1 cellular context compared by ENCODE assay signal in the genomic region with DNA sequence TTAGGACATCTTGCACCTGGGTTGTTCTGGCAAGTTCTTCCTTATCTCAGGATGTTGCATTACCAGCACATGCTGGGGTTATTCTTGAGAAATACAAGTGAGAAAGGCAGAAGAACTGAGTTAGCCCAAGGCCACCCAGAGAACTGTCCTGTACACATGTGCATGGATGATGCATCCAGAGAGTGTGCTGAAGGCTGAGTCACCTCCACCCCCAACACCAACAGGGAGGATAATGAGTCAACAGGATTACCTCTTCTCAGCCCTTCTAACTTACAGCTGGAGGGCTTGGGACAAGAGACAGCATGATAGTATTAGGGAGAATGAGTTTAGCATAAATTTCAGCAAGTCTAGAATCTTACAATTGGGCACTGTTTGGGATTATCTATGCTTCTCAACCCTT.
A peak's percentile ranks its signal among the peaks of the same experiment; 100 is the strongest.
TF ChIP-seq lines count a peak whose summit lies in the region.

No MANE protein-coding gene starts in this region.

TF ChIP-seq in HEK293, 187 proteins besides CTCF, POLR2A, EP300 and RAD21 (continued from another document and continues in another):
- TF ChIP-seq REST (tag by site-specific recombination; IDR thresholded peaks at IDR 0.05) (0 out of 2 replicates have a peak, but pooled peaks have one; percentile 14), ZNF791 (tag by site-specific recombination; IDR thresholded peaks at IDR 0.05) (no peak), ZBTB20 (tag by site-specific recombination; IDR thresholded peaks at IDR 0.05) (no peak), OSR2 (tag by site-specific recombination; IDR thresholded peaks at IDR 0.05) (no peak), SP7 (tag by site-specific recombination; IDR thresholded peaks at IDR 0.05) (peak; percentile 32; the same call in 1 of the 2 replicates), KLF9 (tag by site-specific recombination; IDR thresholded peaks at IDR 0.05; ENCODE audit: low read depth) (no peak), TRIM28 (IDR thresholded peaks at IDR 0.05; ENCODE audit: borderline replicate concordance, low read length) (no peak), ZNF747 (tag by site-specific recombination; IDR thresholded peaks at IDR 0.05) (no peak), ZFP41 (tag by site-specific recombination; IDR thresholded peaks at IDR 0.05; ENCODE audit: borderline replicate concordance) (no peak), ZNF596 (tag by site-specific recombination; IDR thresholded peaks at IDR 0.05) (no peak), ZNF223 (tag by site-specific recombination; IDR thresholded peaks at IDR 0.05) (no peak), BCL11B (tag by site-specific recombination; IDR thresholded peaks at IDR 0.05; ENCODE audit: low read depth) (no peak), SCRT2 (tag by site-specific recombination; IDR thresholded peaks at IDR 0.05) (peak; percentile 49; the same call in 1 of the 2 replicates), ZNF785 (tag by site-specific recombination; IDR thresholded peaks at IDR 0.05) (no peak), GFI1B (tag by site-specific recombination; IDR thresholded peaks at IDR 0.05) (no peak), ZNF174 (tag by site-specific recombination; IDR thresholded peaks at IDR 0.05) (no peak), ZFP3 (tag by site-specific recombination; IDR thresholded peaks at IDR 0.05; ENCODE audit: low read depth) (no peak), ZFHX2 (tag by site-specific recombination; conservative IDR thresholded peaks at IDR 0.05) (peak; percentile 16; the same call in 1 of the 2 replicates), ZNF610 (tag by site-specific recombination; IDR thresholded peaks at IDR 0.05; ENCODE audit: borderline replicate concordance) (no peak), ZBTB21 (tag by site-specific recombination; IDR thresholded peaks at IDR 0.05) (no peak), ZNF121 (tag by site-specific recombination; IDR thresholded peaks at IDR 0.05) (no peak), ZNF629 (tag by site-specific recombination; IDR thresholded peaks at IDR 0.05) (peak; percentile 54; the same call in 1 of the 2 replicates), ZNF501 (tag by site-specific recombination; IDR thresholded peaks at IDR 0.05) (no peak), ZFP37 (tag by site-specific recombination; IDR thresholded peaks at IDR 0.05) (0 out of 2 replicates have a peak, but pooled peaks have one; percentile 42), ZBTB17 (tag by site-specific recombination; IDR thresholded peaks at IDR 0.05) (no peak), ZNF184 (tag by site-specific recombination; IDR thresholded peaks at IDR 0.05) (peak; percentile 26; the same call in 1 of the 2 replicates), ZNF626 (tag by site-specific recombination; IDR thresholded peaks at IDR 0.05) (no peak), EGR2 (tag by site-specific recombination; IDR thresholded peaks at IDR 0.05; ENCODE audit: low read depth) (no peak), ZNF776 (tag by site-specific recombination; IDR thresholded peaks at IDR 0.05; ENCODE audit: borderline replicate concordance) (no peak), ZNF324 (tag by site-specific recombination; IDR thresholded peaks at IDR 0.05) (no peak), ZNF26 (tag by site-specific recombination; IDR thresholded peaks at IDR 0.05) (no peak)
- TF ChIP-seq, protein P1, sequence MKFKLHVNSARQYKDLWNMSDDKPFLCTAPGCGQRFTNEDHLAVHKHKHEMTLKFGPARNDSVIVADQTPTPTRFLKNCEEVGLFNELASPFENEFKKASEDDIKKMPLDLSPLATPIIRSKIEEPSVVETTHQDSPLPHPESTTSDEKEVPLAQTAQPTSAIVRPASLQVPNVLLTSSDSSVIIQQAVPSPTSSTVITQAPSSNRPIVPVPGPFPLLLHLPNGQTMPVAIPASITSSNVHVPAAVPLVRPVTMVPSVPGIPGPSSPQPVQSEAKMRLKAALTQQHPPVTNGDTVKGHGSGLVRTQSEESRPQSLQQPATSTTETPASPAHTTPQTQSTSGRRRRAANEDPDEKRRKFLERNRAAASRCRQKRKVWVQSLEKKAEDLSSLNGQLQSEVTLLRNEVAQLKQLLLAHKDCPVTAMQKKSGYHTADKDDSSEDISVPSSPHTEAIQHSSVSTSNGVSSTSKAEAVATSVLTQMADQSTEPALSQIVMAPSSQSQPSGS (tag by site-specific recombination; IDR thresholded peaks at IDR 0.05; ENCODE audit: low read depth) = no peak
- TF ChIP-seq, protein P2, sequence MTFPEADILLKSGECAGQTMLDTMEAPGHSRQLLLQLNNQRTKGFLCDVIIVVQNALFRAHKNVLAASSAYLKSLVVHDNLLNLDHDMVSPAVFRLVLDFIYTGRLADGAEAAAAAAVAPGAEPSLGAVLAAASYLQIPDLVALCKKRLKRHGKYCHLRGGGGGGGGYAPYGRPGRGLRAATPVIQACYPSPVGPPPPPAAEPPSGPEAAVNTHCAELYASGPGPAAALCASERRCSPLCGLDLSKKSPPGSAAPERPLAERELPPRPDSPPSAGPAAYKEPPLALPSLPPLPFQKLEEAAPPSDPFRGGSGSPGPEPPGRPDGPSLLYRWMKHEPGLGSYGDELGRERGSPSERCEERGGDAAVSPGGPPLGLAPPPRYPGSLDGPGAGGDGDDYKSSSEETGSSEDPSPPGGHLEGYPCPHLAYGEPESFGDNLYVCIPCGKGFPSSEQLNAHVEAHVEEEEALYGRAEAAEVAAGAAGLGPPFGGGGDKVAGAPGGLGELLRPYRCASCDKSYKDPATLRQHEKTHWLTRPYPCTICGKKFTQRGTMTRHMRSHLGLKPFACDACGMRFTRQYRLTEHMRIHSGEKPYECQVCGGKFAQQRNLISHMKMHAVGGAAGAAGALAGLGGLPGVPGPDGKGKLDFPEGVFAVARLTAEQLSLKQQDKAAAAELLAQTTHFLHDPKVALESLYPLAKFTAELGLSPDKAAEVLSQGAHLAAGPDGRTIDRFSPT (tag by site-specific recombination; IDR thresholded peaks at IDR 0.05) = 0 out of 2 replicates have a peak, but pooled peaks have one; percentile 29
- TF ChIP-seq, protein P3, sequence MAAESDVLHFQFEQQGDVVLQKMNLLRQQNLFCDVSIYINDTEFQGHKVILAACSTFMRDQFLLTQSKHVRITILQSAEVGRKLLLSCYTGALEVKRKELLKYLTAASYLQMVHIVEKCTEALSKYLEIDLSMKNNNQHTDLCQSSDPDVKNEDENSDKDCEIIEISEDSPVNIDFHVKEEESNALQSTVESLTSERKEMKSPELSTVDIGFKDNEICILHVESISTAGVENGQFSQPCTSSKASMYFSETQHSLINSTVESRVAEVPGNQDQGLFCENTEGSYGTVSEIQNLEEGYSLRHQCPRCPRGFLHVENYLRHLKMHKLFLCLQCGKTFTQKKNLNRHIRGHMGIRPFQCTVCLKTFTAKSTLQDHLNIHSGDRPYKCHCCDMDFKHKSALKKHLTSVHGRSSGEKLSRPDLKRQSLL (tag by site-specific recombination; IDR thresholded peaks at IDR 0.05) = no peak
- TF ChIP-seq, protein P4, sequence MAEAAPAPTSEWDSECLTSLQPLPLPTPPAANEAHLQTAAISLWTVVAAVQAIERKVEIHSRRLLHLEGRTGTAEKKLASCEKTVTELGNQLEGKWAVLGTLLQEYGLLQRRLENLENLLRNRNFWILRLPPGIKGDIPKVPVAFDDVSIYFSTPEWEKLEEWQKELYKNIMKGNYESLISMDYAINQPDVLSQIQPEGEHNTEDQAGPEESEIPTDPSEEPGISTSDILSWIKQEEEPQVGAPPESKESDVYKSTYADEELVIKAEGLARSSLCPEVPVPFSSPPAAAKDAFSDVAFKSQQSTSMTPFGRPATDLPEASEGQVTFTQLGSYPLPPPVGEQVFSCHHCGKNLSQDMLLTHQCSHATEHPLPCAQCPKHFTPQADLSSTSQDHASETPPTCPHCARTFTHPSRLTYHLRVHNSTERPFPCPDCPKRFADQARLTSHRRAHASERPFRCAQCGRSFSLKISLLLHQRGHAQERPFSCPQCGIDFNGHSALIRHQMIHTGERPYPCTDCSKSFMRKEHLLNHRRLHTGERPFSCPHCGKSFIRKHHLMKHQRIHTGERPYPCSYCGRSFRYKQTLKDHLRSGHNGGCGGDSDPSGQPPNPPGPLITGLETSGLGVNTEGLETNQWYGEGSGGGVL (tag by site-specific recombination; IDR thresholded peaks at IDR 0.05) = 0 out of 2 replicates have a peak, but pooled peaks have one; percentile 55
- TF ChIP-seq, protein P5, sequence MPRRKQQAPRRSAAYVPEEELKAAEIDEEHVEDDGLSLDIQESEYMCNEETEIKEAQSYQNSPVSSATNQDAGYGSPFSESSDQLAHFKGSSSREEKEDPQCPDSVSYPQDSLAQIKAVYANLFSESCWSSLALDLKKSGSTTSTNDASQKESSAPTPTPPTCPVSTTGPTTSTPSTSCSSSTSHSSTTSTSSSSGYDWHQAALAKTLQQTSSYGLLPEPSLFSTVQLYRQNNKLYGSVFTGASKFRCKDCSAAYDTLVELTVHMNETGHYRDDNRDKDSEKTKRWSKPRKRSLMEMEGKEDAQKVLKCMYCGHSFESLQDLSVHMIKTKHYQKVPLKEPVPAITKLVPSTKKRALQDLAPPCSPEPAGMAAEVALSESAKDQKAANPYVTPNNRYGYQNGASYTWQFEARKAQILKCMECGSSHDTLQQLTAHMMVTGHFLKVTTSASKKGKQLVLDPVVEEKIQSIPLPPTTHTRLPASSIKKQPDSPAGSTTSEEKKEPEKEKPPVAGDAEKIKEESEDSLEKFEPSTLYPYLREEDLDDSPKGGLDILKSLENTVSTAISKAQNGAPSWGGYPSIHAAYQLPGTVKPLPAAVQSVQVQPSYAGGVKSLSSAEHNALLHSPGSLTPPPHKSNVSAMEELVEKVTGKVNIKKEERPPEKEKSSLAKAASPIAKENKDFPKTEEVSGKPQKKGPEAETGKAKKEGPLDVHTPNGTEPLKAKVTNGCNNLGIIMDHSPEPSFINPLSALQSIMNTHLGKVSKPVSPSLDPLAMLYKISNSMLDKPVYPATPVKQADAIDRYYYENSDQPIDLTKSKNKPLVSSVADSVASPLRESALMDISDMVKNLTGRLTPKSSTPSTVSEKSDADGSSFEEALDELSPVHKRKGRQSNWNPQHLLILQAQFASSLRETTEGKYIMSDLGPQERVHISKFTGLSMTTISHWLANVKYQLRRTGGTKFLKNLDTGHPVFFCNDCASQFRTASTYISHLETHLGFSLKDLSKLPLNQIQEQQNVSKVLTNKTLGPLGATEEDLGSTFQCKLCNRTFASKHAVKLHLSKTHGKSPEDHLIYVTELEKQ (tag by site-specific recombination; IDR thresholded peaks at IDR 0.05; ENCODE audit: borderline replicate concordance) = no peak
- TF ChIP-seq, protein P6, sequence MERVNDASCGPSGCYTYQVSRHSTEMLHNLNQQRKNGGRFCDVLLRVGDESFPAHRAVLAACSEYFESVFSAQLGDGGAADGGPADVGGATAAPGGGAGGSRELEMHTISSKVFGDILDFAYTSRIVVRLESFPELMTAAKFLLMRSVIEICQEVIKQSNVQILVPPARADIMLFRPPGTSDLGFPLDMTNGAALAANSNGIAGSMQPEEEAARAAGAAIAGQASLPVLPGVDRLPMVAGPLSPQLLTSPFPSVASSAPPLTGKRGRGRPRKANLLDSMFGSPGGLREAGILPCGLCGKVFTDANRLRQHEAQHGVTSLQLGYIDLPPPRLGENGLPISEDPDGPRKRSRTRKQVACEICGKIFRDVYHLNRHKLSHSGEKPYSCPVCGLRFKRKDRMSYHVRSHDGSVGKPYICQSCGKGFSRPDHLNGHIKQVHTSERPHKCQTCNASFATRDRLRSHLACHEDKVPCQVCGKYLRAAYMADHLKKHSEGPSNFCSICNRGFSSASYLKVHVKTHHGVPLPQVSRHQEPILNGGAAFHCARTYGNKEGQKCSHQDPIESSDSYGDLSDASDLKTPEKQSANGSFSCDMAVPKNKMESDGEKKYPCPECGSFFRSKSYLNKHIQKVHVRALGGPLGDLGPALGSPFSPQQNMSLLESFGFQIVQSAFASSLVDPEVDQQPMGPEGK (tag by site-specific recombination; IDR thresholded peaks at IDR 0.05) = no peak; the same call in 1 of the 2 replicates
